In the genomic region with DNA sequence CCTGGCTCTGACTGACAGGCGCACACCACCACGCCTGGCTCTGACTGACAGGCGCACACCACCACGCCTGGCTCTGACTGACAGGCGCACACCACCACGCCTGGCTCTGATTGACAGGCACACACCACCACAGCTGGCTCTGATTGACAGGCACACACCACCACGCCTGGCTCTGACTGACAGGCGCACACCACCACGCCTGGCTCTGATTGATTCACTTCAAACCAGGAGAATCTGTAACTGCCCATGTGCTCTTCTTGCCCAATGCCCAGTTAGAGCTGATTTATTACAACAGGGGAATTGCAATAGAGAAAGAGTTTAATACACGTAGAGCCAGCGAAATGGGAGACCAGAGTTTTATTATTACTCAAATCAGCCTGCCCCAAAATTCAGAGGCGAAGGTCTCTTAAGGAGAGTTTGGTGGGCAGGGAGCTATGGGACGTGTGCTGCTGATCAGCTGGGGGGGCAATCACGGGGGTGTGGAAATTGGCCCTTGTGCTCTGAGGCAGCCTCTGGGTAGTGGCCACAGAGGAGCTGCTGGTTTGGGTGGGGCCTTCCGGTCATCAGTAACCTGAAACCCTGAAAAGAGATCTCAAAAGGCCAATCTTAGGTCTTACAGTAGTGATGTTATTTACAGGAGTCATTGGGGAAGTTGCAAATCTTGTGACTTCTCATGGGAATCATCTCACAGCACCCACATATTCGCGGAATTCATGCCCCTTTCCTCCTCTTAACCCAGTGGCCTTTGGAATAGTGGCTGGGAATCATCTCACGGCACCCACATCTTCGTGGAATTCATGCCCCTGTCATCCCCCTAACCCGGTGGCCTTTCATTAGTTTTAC, we compare ENCODE assay signal across 17 cellular contexts.
"Had no signal": no experiment of that assay in that cellular context is flagged by ENCODE, and none has a peak within 500 bp of the region (broad histone marks: within the 10 kb centered on the region; RNA-seq: fewer than 3 reads in every experiment).

No MANE protein-coding gene starts in this region.

- DNase-seq: activated CD4-positive, alpha-beta T cell treated with anti-CD3 and anti-CD28 coated beads, Interleukin-2, amount 50 U/mL, for 4 hours; activated CD8-positive, alpha-beta memory T cell treated with anti-CD3 and anti-CD28 coated beads for 24 hours; activated CD8-positive, alpha-beta memory T cell treated with anti-CD3 and anti-CD28 coated beads, Interleukin-2, amount 50 U/mL, for 4 hours; activated naive CD8-positive, alpha-beta T cell treated with anti-CD3 and anti-CD28 coated beads for 36 hours; activated T-cell treated with anti-CD3 and anti-CD28 coated beads, Interleukin-2, amount 50 U/mL, for 24 hours; colonic mucosa; endodermal cell; esophagus squamous epithelium; gastrocnemius medialis; left colon; nephron progenitor cell; right cardiac atrium; stimulated activated naive CD8-positive, alpha-beta T cell treated with anti-CD3 and anti-CD28 coated beads, Interleukin-15, Interleukin-2, amounts not matched to agents 100 U/mL and 50 U/mL, for 24 hours; WERI-Rb-1 had no signal

- H3K4me3 Mint-ChIP-seq: activated naive CD8-positive, alpha-beta T cell treated with anti-CD3 and anti-CD28 coated beads for 36 hours; activated T-cell treated with anti-CD3 and anti-CD28 coated beads, Interleukin-2, amount 50 U/mL, for 24 hours; activated T-helper 17 cell treated with anti-CD3 and anti-CD28 coated beads, Interleukin-2, amount 50 U/mL, for 72 hours; endodermal cell; nephron progenitor cell had no signal

- H3K36me3 ChIP-seq: colonic mucosa, esophagus squamous epithelium, gastrocnemius medialis, upper lobe of left lung, WERI-Rb-1 had no signal

- H3K4me1 ChIP-seq: colonic mucosa, parathyroid adenoma had no signal

- H3K4me3 ChIP-seq: colonic mucosa, esophagus squamous epithelium, gastrocnemius medialis, upper lobe of left lung had no signal

- H3K27ac Mint-ChIP-seq: activated naive CD8-positive, alpha-beta T cell treated with anti-CD3 and anti-CD28 coated beads for 36 hours; activated T-cell treated with anti-CD3 and anti-CD28 coated beads, Interleukin-2, amount 50 U/mL, for 24 hours; activated T-helper 17 cell treated with anti-CD3 and anti-CD28 coated beads, Interleukin-2, amount 50 U/mL, for 72 hours; endodermal cell had no signal

- H3K27me3 Mint-ChIP-seq: activated naive CD8-positive, alpha-beta T cell treated with anti-CD3 and anti-CD28 coated beads for 36 hours; activated T-cell treated with anti-CD3 and anti-CD28 coated beads, Interleukin-2, amount 50 U/mL, for 24 hours; activated T-helper 17 cell treated with anti-CD3 and anti-CD28 coated beads, Interleukin-2, amount 50 U/mL, for 72 hours had no signal

- H3K27ac ChIP-seq: colonic mucosa, esophagus squamous epithelium, gastrocnemius medialis, parathyroid adenoma, WERI-Rb-1 had no signal

- H3K9ac ChIP-seq: parathyroid adenoma had no signal

- H3K36me3 Mint-ChIP-seq: activated naive CD8-positive, alpha-beta T cell treated with anti-CD3 and anti-CD28 coated beads for 36 hours had no signal

- ATAC-seq: activated T-helper 17 cell treated with anti-CD3 and anti-CD28 coated beads, Interleukin-2, amount 50 U/mL, for 72 hours; gastrocnemius medialis; left colon; right cardiac atrium; stimulated activated naive CD8-positive, alpha-beta T cell treated with anti-CD3 and anti-CD28 coated beads, Interleukin-15, Interleukin-2, amounts not matched to agents 100 U/mL and 50 U/mL, for 24 hours had no signal

- H3K27me3 ChIP-seq: colonic mucosa, gastrocnemius medialis, upper lobe of left lung had no signal

- H3K9me3 ChIP-seq: colonic mucosa, esophagus squamous epithelium, gastrocnemius medialis, upper lobe of left lung had no signal
